ENCODE assay signal across 31 cellular contexts in genomic region chr5:139812836-139813805, GRCh38. TPM values are rescaled to one million over a fixed set of nuclear protein-coding genes. Genes with fewer than 3 reads are reported as not detected.
"Had no signal": no experiment of that assay in that cellular context is flagged by ENCODE, and none has a peak within 500 bp of the region (broad histone marks: within the 10 kb centered on the region; RNA-seq: fewer than 3 reads in every experiment).

No MANE protein-coding gene starts in this region.

- H3K9ac ChIP-seq: parathyroid adenoma had no signal

- H3K9me3 Mint-ChIP-seq: central memory CD8-positive, alpha-beta T cell; immature natural killer cell; stimulated activated effector memory CD8-positive, alpha-beta T cell treated with anti-CD3 and anti-CD28 coated beads, Interleukin-12 subunit alpha, Interleukin-12 subunit beta, amount 100 ng/mL, for 72 hours; type B pancreatic cell had no signal

- H3K9me3 ChIP-seq: esophagus squamous epithelium, prostate gland, right atrium auricular region, testis had no signal

- H3K4me3 ChIP-seq: cardiac muscle cell, coronary artery, esophagus squamous epithelium, heart right ventricle, prostate gland, right atrium auricular region, smooth muscle cell, stomach, testis, tibial artery had no signal

- DNase-seq: dermis blood vessel endothelial cell; effector memory CD4-positive, alpha-beta T cell; esophagus squamous epithelium; foreskin melanocyte; glutamatergic neuron; heart right ventricle; hypothalamus; immature natural killer cell; islet precursor cell; occipital lobe; stimulated activated CD4-positive, alpha-beta T cell treated with anti-CD3 and anti-CD28 coated beads, Interleukin-2, amount 100 ng/mL, for 24 hours; stimulated activated CD4-positive, alpha-beta T cell treated with anti-CD3 and anti-CD28 coated beads, Interleukin-4, amount 100 ng/mL, for 24 hours; stimulated activated naive CD4-positive, alpha-beta T cell treated with Interleukin-2 at 50 U/mL for 16 hours; stomach; testis; tibial artery had no signal

- H2AFZ ChIP-seq: parathyroid adenoma had no signal

- H3K4me2 ChIP-seq: smooth muscle cell had no signal

- H3K4me3 Mint-ChIP-seq: central memory CD8-positive, alpha-beta T cell; immature natural killer cell; nephron; stimulated activated effector memory CD8-positive, alpha-beta T cell treated with anti-CD3 and anti-CD28 coated beads, Interleukin-12 subunit alpha, Interleukin-12 subunit beta, amount 100 ng/mL, for 72 hours; type B pancreatic cell had no signal

- H3K27me3 ChIP-seq: right atrium auricular region, testis had no signal

- H3K4me1 ChIP-seq: esophagus squamous epithelium, heart right ventricle, parathyroid adenoma, prostate gland, right atrium auricular region, stomach, testis, tibial artery had no signal

- H3K27ac ChIP-seq: cardiac muscle cell, coronary artery, esophagus squamous epithelium, heart right ventricle, parathyroid adenoma, prostate gland, right atrium auricular region, stomach, testis, tibial artery had no signal

- H3K27ac Mint-ChIP-seq: immature natural killer cell; nephron; stimulated activated effector memory CD8-positive, alpha-beta T cell treated with anti-CD3 and anti-CD28 coated beads, Interleukin-12 subunit alpha, Interleukin-12 subunit beta, amount 100 ng/mL, for 72 hours; type B pancreatic cell had no signal

- ATAC-seq: heart right ventricle; left lobe of liver; sciatic nerve; stimulated activated effector memory CD8-positive, alpha-beta T cell treated with anti-CD3 and anti-CD28 coated beads, Interleukin-12 subunit alpha, Interleukin-12 subunit beta, amount 100 ng/mL, for 72 hours had no signal

- H3K36me3 ChIP-seq: cardiac muscle cell, esophagus squamous epithelium, heart right ventricle, prostate gland, right atrium auricular region, stomach had no signal

- H3K79me2 ChIP-seq: parathyroid adenoma had no signal

- H3K4me1 Mint-ChIP-seq: central memory CD8-positive, alpha-beta T cell; immature natural killer cell; nephron; stimulated activated effector memory CD8-positive, alpha-beta T cell treated with anti-CD3 and anti-CD28 coated beads, Interleukin-12 subunit alpha, Interleukin-12 subunit beta, amount 100 ng/mL, for 72 hours had no signal

- H3K36me3 Mint-ChIP-seq: type B pancreatic cell had no signal

RNA-seq across cellular contexts. Expression of gene PSD2, which starts 17.5 kb away (rescaled TPM):
- total RNA-seq: endothelial cell of umbilical vein, epithelial cell of proximal tubule, esophagus squamous epithelium, mesenteric fat pad had no signal
- polyA plus RNA-seq: endothelial cell of umbilical vein had no signal
